In genomic region chr11:3369366-3369765, GRCh38 we compare ENCODE assay signal across 24 cellular contexts.
"Had no signal": no experiment of that assay in that cellular context is flagged by ENCODE, and none has a peak within 500 bp of the region (broad histone marks: within the 10 kb centered on the region; RNA-seq: fewer than 3 reads in every experiment).

No MANE protein-coding gene starts in this region.

- H3K4me3 Mint-ChIP-seq: dendritic cell treated with granulocyte-macrophage colony-stimulating factor and Interleukin-4, amounts not matched to agents 40 ng/mL and 50 ng/mL, for 4 days; effector memory CD8-positive, alpha-beta T cell; endodermal cell; immature natural killer cell; mesothelial cell of epicardium; naive B cell; naive thymus-derived CD8-positive, alpha-beta T cell had no signal

- H3K4me1 ChIP-seq: colonic mucosa, esophagus muscularis mucosa, foreskin keratinocyte, gastroesophageal sphincter, left lung, lower lobe of right lung had no signal

- H3K27me3 ChIP-seq: colonic mucosa, esophagus muscularis mucosa, foreskin keratinocyte, gastroesophageal sphincter, heart left ventricle, hepatocyte, left lung had no signal

- H3K27ac ChIP-seq: colonic mucosa, esophagus muscularis mucosa, foreskin keratinocyte, gastroesophageal sphincter, heart left ventricle, hepatocyte, left lung, lower lobe of right lung had no signal

- DNase-seq: colonic mucosa; cortex of kidney; effector CD8-positive, alpha-beta T cell; effector memory CD8-positive, alpha-beta T cell; endodermal cell; foreskin keratinocyte; heart left ventricle; hypothalamus; immature natural killer cell; islet precursor cell; kidney; left cardiac atrium; left lung; left ventricle myocardium superior; lower lobe of right lung; mesenchymal stem cell; mucosa of descending colon; naive B cell; naive thymus-derived CD8-positive, alpha-beta T cell had no signal

- H3K4me2 ChIP-seq: hepatocyte had no signal

- H3K4me3 ChIP-seq: colonic mucosa, esophagus muscularis mucosa, gastroesophageal sphincter, heart left ventricle, hepatocyte, left lung, lower lobe of right lung, mucosa of descending colon had no signal

- H3K27ac Mint-ChIP-seq: dendritic cell treated with granulocyte-macrophage colony-stimulating factor and Interleukin-4, amounts not matched to agents 40 ng/mL and 50 ng/mL, for 4 days; effector memory CD8-positive, alpha-beta T cell; endodermal cell; immature natural killer cell; mesothelial cell of epicardium; naive B cell had no signal

- H3K27me3 Mint-ChIP-seq: dendritic cell treated with granulocyte-macrophage colony-stimulating factor and Interleukin-4, amounts not matched to agents 40 ng/mL and 50 ng/mL, for 4 days; effector memory CD8-positive, alpha-beta T cell; naive B cell; naive thymus-derived CD8-positive, alpha-beta T cell had no signal

- H3K4me1 Mint-ChIP-seq: endodermal cell had no signal

- H3K9me3 ChIP-seq: colonic mucosa, esophagus muscularis mucosa, gastroesophageal sphincter had no signal

- H3K9me3 Mint-ChIP-seq: effector memory CD8-positive, alpha-beta T cell had no signal
